ENCODE assay signal across 6 cellular contexts in the genomic region with DNA sequence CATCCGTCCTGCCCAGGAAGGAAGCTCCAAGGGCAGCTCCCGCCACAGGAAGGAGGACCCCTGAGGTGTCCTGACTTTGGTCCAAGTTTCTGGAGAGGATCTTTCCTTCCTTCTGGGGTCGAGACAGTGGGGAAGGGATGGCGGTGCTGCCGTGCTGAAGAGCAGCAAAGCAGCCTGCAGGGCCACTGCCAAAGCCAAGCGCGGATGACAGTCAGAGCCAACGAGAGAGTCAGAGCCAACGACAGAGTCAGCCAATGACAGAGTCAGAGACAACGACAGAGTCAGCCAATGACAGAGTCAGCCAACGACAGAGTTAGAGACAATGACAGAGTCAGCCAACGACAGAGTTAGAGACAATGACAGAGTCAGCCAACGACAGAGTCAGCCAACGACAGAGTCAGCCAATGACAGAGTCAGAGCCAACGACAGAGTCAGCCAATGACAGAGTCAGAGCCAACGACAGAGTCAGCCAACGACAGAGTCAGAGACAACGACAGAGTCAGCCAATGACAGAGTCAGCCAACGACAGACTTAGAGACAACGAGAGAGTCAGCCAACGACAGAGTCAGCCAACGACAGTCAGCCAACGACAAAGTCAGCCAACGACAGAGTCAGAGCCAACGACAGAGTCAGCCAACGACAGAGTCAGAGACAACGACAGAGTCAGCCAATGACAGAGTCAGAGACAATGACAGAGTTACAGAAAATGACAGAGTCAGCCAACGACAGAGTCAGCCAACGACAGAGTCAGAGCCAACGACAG. TPM values are rescaled to one million over a fixed set of nuclear protein-coding genes. Genes with fewer than 3 reads are reported as not detected.
DNase-seq lines count a peak whose midpoint lies in the region; ATAC-seq, FAIRE-seq and TF ChIP-seq lines count a peak whose summit lies in the region.
"Not testable (repeated sequence)": the region's sequence is repeated elsewhere in the genome, so short reads cannot be mapped to it uniquely, and the experiment has no call there.

No MANE protein-coding gene starts in this region.

- H3K9ac ChIP-seq in K562 (ENCODE audit: insufficient read depth in 1 of 2, low read depth in 2 of 2, low read length in 2 of 2), result not testable (repeated sequence)

- H3K27me3 Mint-ChIP-seq in GM23338 (ENCODE audit: insufficient read depth, low read depth, poor library complexity), result not testable (repeated sequence)

- H3K9me1 ChIP-seq in K562 (ENCODE audit: control insufficient read depth, insufficient read depth, low read length), result not testable (repeated sequence)

- not testable (repeated sequence) for H3K36me3 Mint-ChIP-seq in GM23338 (ENCODE audit: low read depth)

- H3K4me2 ChIP-seq in GM23338; K562 (ENCODE audit: insufficient read depth, low read length): not testable (repeated sequence)

- H3K4me3 ChIP-seq in A673 (ENCODE audit: low read depth, low read length, poor library complexity, severe bottlenecking); GM23338; K562; spleen: not testable (repeated sequence)

- not testable (repeated sequence) for H3K4me1 Mint-ChIP-seq in GM23338

- TF ChIP-seq POLR2A in K562 (conservative IDR thresholded peaks at IDR 0.05); spleen (IDR thresholded peaks at IDR 0.05): not testable (repeated sequence)

- H3K9me3 Mint-ChIP-seq in GM23338, result not testable (repeated sequence)

- not testable (repeated sequence) for BruUV-seq in A673 (replicated peaks; lab: Mats Ljungman, UMichigan); K562 (replicated peaks; lab: Mats Ljungman, UMichigan)

- not testable (repeated sequence) for H3K36me3 ChIP-seq in A673 (ENCODE audit: insufficient read depth, low read length, poor library complexity, severe bottlenecking); GM23338 (ENCODE audit: insufficient read depth); K562 (ENCODE audit: control insufficient read depth, insufficient read depth, low read length)
- peaks cover 0 to 60% (median 25%) of the 10 kb centered on the region in 6 donors for H3K36me3 ChIP-seq in spleen

- TF ChIP-seq EP300 in K562 (IDR thresholded peaks at IDR 0.05; ENCODE audit: low read length), result not testable (repeated sequence)

- TF ChIP-seq RAD21 in K562 (CRISPR knock-in tag; conservative IDR thresholded peaks at IDR 0.05 in 1 of 2, IDR thresholded peaks at IDR 0.05 in 1 of 2), result not testable (repeated sequence)

- H3K27ac Mint-ChIP-seq in GM23338, result 0 out of 2 replicates have a peak overlapping the region, but pooled peaks have one; percentile 65

- POLR2A ChIA-PET in A673 (lab: Charles Lee; ENCODE audit: low non-redundant PET), result not testable (repeated sequence)
- POLR2A ChIA-PET in K562 (lab: Yijun Ruan, JAX), result interaction anchor here (1.0 kb wide), 1 partner anchor 11 kb away, joined by 4 read pairs; no protein-coding TSS in a partner anchor

- not testable (repeated sequence) for H3K9me2 ChIP-seq in GM23338 (ENCODE audit: insufficient read depth)

- TF ChIP-seq CTCF in A673 (conservative IDR thresholded peaks at IDR 0.05; ENCODE audit: low read depth, low read length); GM23338 (conservative IDR thresholded peaks at IDR 0.05; ENCODE audit: low read depth in 2 of 2); K562 (IDR thresholded peaks at IDR 0.05 in 2 of 3, conservative IDR thresholded peaks at IDR 0.05 in 1 of 3; ENCODE audit: insufficient read depth in 2 of 3, low read depth in 1 of 3, low read length in 3 of 3); spleen (IDR thresholded peaks at IDR 0.05 in 8 of 11, conservative IDR thresholded peaks at IDR 0.05 in 3 of 11): not testable (repeated sequence)

- peak; percentile 87 for DNase-seq in A673 (ENCODE audit: low spot score)
- not testable (repeated sequence) for DNase-seq in GM23338 (ENCODE audit: low spot score); K562 (ENCODE audit: extremely low read depth in 1 of 4, low spot score in 3 of 4)
- peak; percentile 1 for DNase-seq in spleen

- H3K4me3 Mint-ChIP-seq in GM23338, result not testable (repeated sequence)

- not testable (repeated sequence) for H2AFZ ChIP-seq in GM23338; K562 (ENCODE audit: low read depth, low read length)

- intact Hi-C loops in A673 (cut with micrococcal nuclease; ENCODE audit: unreplicated experiment); K562 (cut with micrococcal nuclease); spleen (cut with DNase I; ENCODE audit: low total_unique reads): not testable (repeated sequence)

- not testable (repeated sequence) for H3K9me3 ChIP-seq in A673 (ENCODE audit: low read depth, low read length, poor library complexity, severe bottlenecking); K562 (replicated peaks; ENCODE audit: control insufficient read depth, insufficient read depth, low read depth, low read length); spleen

- H3K4me1 ChIP-seq in A673 (ENCODE audit: insufficient read depth, low read length, poor library complexity, severe bottlenecking) (peaks cover 13% of the 10 kb centered on the region), K562 (replicated peaks in 1 of 2; ENCODE audit: control insufficient read depth in 2 of 2, insufficient read depth in 2 of 2, low read length in 2 of 2) (peaks cover 0 to 12% of the 10 kb centered on the region in 2 experiments; a peak in 4 of 5 replicates), spleen (peaks cover 0 to 17% (median 9%) of the 10 kb centered on the region in 6 donors)
- not testable (repeated sequence) for H3K4me1 ChIP-seq in GM23338 (ENCODE audit: insufficient read depth)

- not testable (repeated sequence) for H4K20me1 ChIP-seq in GM23338 (replicated peaks; ENCODE audit: insufficient read depth); K562 (replicated peaks; ENCODE audit: control insufficient read depth, insufficient read depth, low read length)

- WGBS in K562 (ENCODE audit: insufficient coverage, low coverage, missing lambda C conversion rate), result 17% methylated on average over 30 of the region's 30 CpGs
- 78 to 88% (median 84%) methylated on average over 30 of the region's 30 CpGs for WGBS in spleen, 5 donors

- not testable (repeated sequence) for FAIRE-seq in K562 (lab: Jason Lieb, UNC)

- CTCF ChIA-PET in A673 (lab: Charles Lee); K562 (lab: Yijun Ruan, JAX; ENCODE audit: low intra/inter-chr PET ratio): not testable (repeated sequence)

- not testable (repeated sequence) for H3K79me2 ChIP-seq in GM23338 (replicated peaks; ENCODE audit: insufficient read depth); K562 (ENCODE audit: control insufficient read depth, insufficient read depth, low read length)

- H3K27ac ChIP-seq in A673 (ENCODE audit: low read depth, low read length, poor library complexity, severe bottlenecking); GM23338 (ENCODE audit: low read depth); K562 (ENCODE audit: extremely low read depth, low read depth, low read length); spleen: not testable (repeated sequence)
- H3K27ac ChIP-seq in cingulate gyrus (ENCODE audit: low read depth, low read length), result peak overlapping the region; percentile 23
- peak overlapping the region; percentile 52 for H3K27ac ChIP-seq in layer of hippocampus (ENCODE audit: low read depth, low read length)

- H3K27me3 ChIP-seq in A673 (replicated peaks; ENCODE audit: insufficient read depth, low read depth, low read length, poor library complexity); GM23338 (ENCODE audit: insufficient read depth); layer of hippocampus (ENCODE audit: control insufficient read depth, insufficient read depth, low read length); spleen (replicated peaks in 1 of 7): not testable (repeated sequence)
- peaks cover 19 to 33% of the 10 kb centered on the region in 2 experiments for H3K27me3 ChIP-seq in K562 (ENCODE audit: control insufficient read depth in 2 of 2, insufficient read depth in 2 of 2, low read length in 2 of 2)

- in situ Hi-C loops in K562 (cut with MboI), result not testable (repeated sequence)

- not testable (repeated sequence) for H3F3A ChIP-seq in GM23338 (replicated peaks; ENCODE audit: low read depth)

- ATAC-seq in GM23338, K562: not testable (repeated sequence)

RNA-seq across cellular contexts. Expression of a gene that starts 23.1 kb away (rescaled TPM):
- 21.0 and 26.3 TPM in 2 replicates for total RNA-seq in A673 (2021)
- total RNA-seq in GM23338 (2014; rRNA removed; shearing (Covaris generic)), result 2.9 and 10.1 TPM in 2 replicates
- polyA plus RNA-seq in GM23338 (2016; fragmentation: Nextera tagmentation; extraction: Ambion mirVana), result 3.6 and 4.2 TPM in 2 replicates
- total RNA-seq in K562 (2011; cell fraction: chromatin; rRNA removed; ENCODE audit: low replicate concordance), result 10.7 and 19.1 TPM in 2 replicates
- 10.8 and 12.0 TPM in 2 replicates for total RNA-seq in K562 (2011; cell fraction: nucleolus; rRNA removed)
- total RNA-seq in K562 (2011; cell fraction: nucleoplasm; rRNA removed), result 11.5 and 12.0 TPM in 2 replicates
- 0.64 and 0.86 TPM in 2 replicates for total RNA-seq in K562 (2014; rRNA removed)
- 0.26 and 0.44 TPM in 2 replicates for total RNA-seq in K562 (2014; rRNA removed; fragmentation: Illumina TruSeq; extraction: Trizol)
- 0.41 and 0.47 TPM in 2 replicates for total RNA-seq in K562 (2015; rRNA removed; fragmentation: Illumina TruSeq; extraction: Trizol)
- 1.5 and 2.3 TPM in 2 replicates for total RNA-seq in K562 (2021)
- 1.0 and 1.5 TPM in 2 replicates for polyA plus RNA-seq in K562 (2011; rRNA removed)
- polyA plus RNA-seq in K562 (2011; cell fraction: cytosol; rRNA removed), result 1.7 and 3.2 TPM in 2 replicates
- 6.1 and 9.0 TPM in 2 replicates for polyA plus RNA-seq in K562 (2011; cell fraction: nucleus; rRNA removed)
- 1.1 and 4.6 TPM in 2 replicates for polyA plus RNA-seq in K562 (2012)
- polyA plus RNA-seq in K562 (2014; fragmentation: Illumina TruSeq; extraction: Trizol), result 1.1 TPM in 1 of 2 replicates, not detected in the other
- under 1 TPM; 0.11 TPM for polyA plus RNA-seq in K562 (2014; fragmentation: Nextera tagmentation; extraction: Ambion mirVana)
- polyA plus RNA-seq in K562 (2014; rRNA removed), result 0.98 and 1.6 TPM in 2 replicates
- 3.7 and 4.0 TPM in 2 replicates for polyA minus RNA-seq in K562 (2011; rRNA and poly(A)+ RNA removed)
- 3.2 and 3.4 TPM in 2 replicates for polyA minus RNA-seq in K562 (2011; cell fraction: cytosol; rRNA and poly(A)+ RNA removed)
- polyA minus RNA-seq in K562 (2011; cell fraction: nucleus; rRNA and poly(A)+ RNA removed), result 5.8 and 7.9 TPM in 2 replicates
- 10 to 100 TPM; 22.5 to 57.6 (median 39.9) TPM for total RNA-seq in spleen
- polyA plus RNA-seq in spleen, result 10 to 100 TPM; 10.4 to 22.6 (median 19.8) TPM

RNA-seq across cellular contexts. Expression of a gene that starts 33.8 kb away (rescaled TPM):
- 1.4 and 2.0 TPM in 2 replicates for total RNA-seq in A673 (2021)
- 17.2 and 26.2 TPM in 2 replicates for total RNA-seq in GM23338 (2014; rRNA removed; shearing (Covaris generic))
- polyA plus RNA-seq in GM23338 (2016; fragmentation: Nextera tagmentation; extraction: Ambion mirVana), result 5.7 and 6.7 TPM in 2 replicates
- total RNA-seq in K562 (2011; cell fraction: chromatin; rRNA removed; ENCODE audit: low replicate concordance), result 0.40 and 1.9 TPM in 2 replicates
- 0.66 and 1.3 TPM in 2 replicates for total RNA-seq in K562 (2011; cell fraction: nucleolus; rRNA removed)
- 0.37 and 0.38 TPM in 2 replicates for total RNA-seq in K562 (2011; cell fraction: nucleoplasm; rRNA removed)
- total RNA-seq in K562 (2014; rRNA removed), result not detected in 2 replicates
- total RNA-seq in K562 (2014; rRNA removed; fragmentation: Illumina TruSeq; extraction: Trizol), result not detected in 2 replicates
- not detected in 2 replicates for total RNA-seq in K562 (2015; rRNA removed; fragmentation: Illumina TruSeq; extraction: Trizol)
- 0.07 TPM in 2 replicates for total RNA-seq in K562 (2021)
- polyA plus RNA-seq in K562 (2011; rRNA removed), result 0.09 and 0.15 TPM in 2 replicates
- polyA plus RNA-seq in K562 (2011; cell fraction: cytosol; rRNA removed), result 0.15 and 0.40 TPM in 2 replicates
- polyA plus RNA-seq in K562 (2011; cell fraction: nucleus; rRNA removed), result 0.79 and 1.9 TPM in 2 replicates
- polyA plus RNA-seq in K562 (2012), result 0.04 TPM in 2 replicates
- 0.04 TPM in 1 of 2 replicates, not detected in the other for polyA plus RNA-seq in K562 (2014; fragmentation: Illumina TruSeq; extraction: Trizol)
- not detected for polyA plus RNA-seq in K562 (2014; fragmentation: Nextera tagmentation; extraction: Ambion mirVana)
- 0.11 and 0.15 TPM in 2 replicates for polyA plus RNA-seq in K562 (2014; rRNA removed)
- 0.06 TPM in 1 of 2 replicates, not detected in the other for polyA minus RNA-seq in K562 (2011; rRNA and poly(A)+ RNA removed)
- not detected in 2 replicates for polyA minus RNA-seq in K562 (2011; cell fraction: cytosol; rRNA and poly(A)+ RNA removed)
- 0.22 and 0.40 TPM in 2 replicates for polyA minus RNA-seq in K562 (2011; cell fraction: nucleus; rRNA and poly(A)+ RNA removed)
- total RNA-seq in spleen, result 1 to 10 TPM in 6 of 7 donors, under 1 TPM in 1; 0.60 to 2.7 (median 1.6) TPM
- polyA plus RNA-seq in spleen, result 1 to 10 TPM; 2.5 to 3.7 (median 2.7) TPM
